ENCODE assay signal across 7 cellular contexts in the genomic region with DNA sequence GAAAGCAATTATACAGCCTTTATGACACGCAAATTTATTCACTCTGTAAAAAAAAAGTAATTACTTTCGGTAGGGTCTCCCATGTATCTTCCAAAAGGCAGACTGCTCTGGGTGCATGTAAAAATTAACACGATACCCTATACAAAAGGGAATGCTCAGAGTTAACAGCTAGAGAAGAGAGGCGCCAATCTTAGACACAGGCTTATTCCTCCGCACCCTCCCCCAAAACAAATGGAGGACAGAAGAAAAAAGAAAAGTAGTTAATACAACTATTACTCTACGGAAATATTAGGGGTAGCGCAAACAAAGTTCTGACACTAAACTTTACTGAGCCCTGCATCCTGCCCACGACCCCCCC. TPM values are rescaled to one million over a fixed set of nuclear protein-coding genes. Genes with fewer than 3 reads are reported as not detected.
A peak's percentile ranks its signal among the peaks of the same experiment; 100 is the strongest.
DNase-seq lines count a peak whose midpoint lies in the region; ATAC-seq, FAIRE-seq and TF ChIP-seq lines count a peak whose summit lies in the region.

No MANE protein-coding gene starts in this region.

- no peaks in the 10 kb centered on the region for H3K27me3 Mint-ChIP-seq in activated naive CD8-positive, alpha-beta T cell treated with anti-CD3 and anti-CD28 coated beads, Interleukin-2, amount 10 ng/mL, durations not matched to agents 7 days and 5 days

- H3K9me3 ChIP-seq in kidney (ENCODE audit: control insufficient read depth in 1 of 2, low read length in 2 of 2) (no peaks in the 10 kb centered on the region), suprapubic skin (no peaks in the 10 kb centered on the region)

- TF ChIP-seq EP300 in suprapubic skin (IDR thresholded peaks at IDR 0.05), result no peak

- intact Hi-C loops in kidney (cut with DNase I), result no loop called here

- POLR2A ChIA-PET in activated naive CD8-positive, alpha-beta T cell treated with anti-CD3 and anti-CD28 coated beads, Interleukin-2, amount 10 ng/mL, durations not matched to agents 7 days and 5 days (lab: Charles Lee), result interaction anchor here (1.9 kb wide), 1 partner anchor 21 kb away, joined by 8 read pairs; no protein-coding TSS in a partner anchor

- H3K4me1 ChIP-seq in kidney (ENCODE audit: control insufficient read depth in 1 of 2, insufficient read depth in 1 of 2, low read depth in 1 of 2, low read length in 2 of 2) (peaks cover 2 to 12% of the 10 kb centered on the region in 2 donors), suprapubic skin (peaks cover 27% of the 10 kb centered on the region)

- H3K4me3 Mint-ChIP-seq in activated naive CD8-positive, alpha-beta T cell treated with anti-CD3 and anti-CD28 coated beads, Interleukin-2, amount 10 ng/mL, durations not matched to agents 7 days and 5 days, result peak overlapping the region; percentile 98

- peak overlapping the region; percentile 71 to 86 for H3K9ac ChIP-seq in kidney (ENCODE audit: low read length in 2 of 2)

- H3K4me3 ChIP-seq in kidney (ENCODE audit: low read length in 2 of 2) (peak overlapping the region; percentile 97 to 98), suprapubic skin (peak overlapping the region; percentile 90)

- no peak for TF ChIP-seq POLR2A in suprapubic skin (IDR thresholded peaks at IDR 0.05)

- ATAC-seq in GM19025 (IDR thresholded peaks at IDR 0.05; ENCODE audit: low read depth, unreplicated experiment), result peak; percentile 7
- ATAC-seq in HG02981 (IDR thresholded peaks at IDR 0.05; ENCODE audit: unreplicated experiment), result peak; percentile 19
- ATAC-seq in activated naive CD8-positive, alpha-beta T cell treated with anti-CD3 and anti-CD28 coated beads, Interleukin-2, amount 10 ng/mL, durations not matched to agents 7 days and 5 days (ENCODE audit: low read depth), result no peak

- peak overlapping the region; percentile 93 to 98 for H3K27ac ChIP-seq in kidney (ENCODE audit: low read depth in 2 of 2, low read length in 2 of 2)
- peak overlapping the region; percentile 96 for H3K27ac ChIP-seq in suprapubic skin

- H3K27me3 ChIP-seq in suprapubic skin, result no peaks in the 10 kb centered on the region

- TF ChIP-seq CTCF in kidney (IDR thresholded peaks at IDR 0.05; ENCODE audit: borderline replicate concordance, extremely low read depth, insufficient read depth), result no peak
- no peak for TF ChIP-seq CTCF in suprapubic skin (IDR thresholded peaks at IDR 0.05)

- no peaks in the 10 kb centered on the region for H3K9me3 Mint-ChIP-seq in activated naive CD8-positive, alpha-beta T cell treated with anti-CD3 and anti-CD28 coated beads, Interleukin-2, amount 10 ng/mL, durations not matched to agents 7 days and 5 days

- H3K36me3 ChIP-seq in kidney (ENCODE audit: control insufficient read depth in 1 of 2, insufficient read depth in 2 of 2, low read length in 2 of 2) (no peaks in the 10 kb centered on the region), suprapubic skin (peaks cover 10% of the 10 kb centered on the region)

- WGBS in suprapubic skin, result 0% methylated on average over 8 of the region's 8 CpGs

- H3K4me1 Mint-ChIP-seq in activated naive CD8-positive, alpha-beta T cell treated with anti-CD3 and anti-CD28 coated beads, Interleukin-2, amount 10 ng/mL, durations not matched to agents 7 days and 5 days, result peaks cover 10% of the 10 kb centered on the region

- peak overlapping the region; percentile 100 for H3K27ac Mint-ChIP-seq in activated naive CD8-positive, alpha-beta T cell treated with anti-CD3 and anti-CD28 coated beads, Interleukin-2, amount 10 ng/mL, durations not matched to agents 7 days and 5 days

- H3K36me3 Mint-ChIP-seq in activated naive CD8-positive, alpha-beta T cell treated with anti-CD3 and anti-CD28 coated beads, Interleukin-2, amount 10 ng/mL, durations not matched to agents 7 days and 5 days, result peaks cover 6% of the 10 kb centered on the region

- no peak for FAIRE-seq in kidney (lab: Jason Lieb, UNC)

- no peak for DNase-seq in activated naive CD8-positive, alpha-beta T cell treated with anti-CD3 and anti-CD28 coated beads, Interleukin-2, amount 10 ng/mL, durations not matched to agents 7 days and 5 days
- DNase-seq in kidney, result no peak
- no peak for DNase-seq in suprapubic skin (ENCODE audit: low spot score in 2 of 2)
- no peak for DNase-seq in stimulated activated CD4-positive, alpha-beta T cell treated with anti-CD3 and anti-CD28 coated beads, Interleukin-15, amount 100 ng/mL, for 24 hours
- DNase-seq in DMS79 (lab: John Stamatoyannopoulos, UW), result no peak

RNA-seq across cellular contexts. Expression of a gene that starts 0.4 kb away (rescaled TPM):
- total RNA-seq in activated naive CD8-positive, alpha-beta T cell treated with anti-CD3 and anti-CD28 coated beads, Interleukin-2, amount 10 ng/mL, durations not matched to agents 7 days and 5 days, result 10 to 100 TPM; 23.3 to 23.7 TPM
- 27.5 TPM for total RNA-seq in kidney
- 8.0 TPM for polyA plus RNA-seq in kidney (ENCODE audit: insufficient read depth, low read depth, low replicate concordance)
- total RNA-seq in suprapubic skin, result 10 to 100 TPM; 19.4 to 34.4 (median 22.3) TPM

RNA-seq across cellular contexts. Expression of a gene that starts 41.7 kb away (rescaled TPM):
- not detected for total RNA-seq in activated naive CD8-positive, alpha-beta T cell treated with anti-CD3 and anti-CD28 coated beads, Interleukin-2, amount 10 ng/mL, durations not matched to agents 7 days and 5 days
- 34.5 TPM for total RNA-seq in kidney
- 4.3 TPM for polyA plus RNA-seq in kidney (ENCODE audit: insufficient read depth, low read depth, low replicate concordance)
- total RNA-seq in suprapubic skin, result 10 to 100 TPM in 1 of 4 donors, 1 to 10 TPM in 3; 2.5 to 12.6 (median 6.9) TPM
